19 cellular contexts compared by ENCODE assay signal in the genomic region with DNA sequence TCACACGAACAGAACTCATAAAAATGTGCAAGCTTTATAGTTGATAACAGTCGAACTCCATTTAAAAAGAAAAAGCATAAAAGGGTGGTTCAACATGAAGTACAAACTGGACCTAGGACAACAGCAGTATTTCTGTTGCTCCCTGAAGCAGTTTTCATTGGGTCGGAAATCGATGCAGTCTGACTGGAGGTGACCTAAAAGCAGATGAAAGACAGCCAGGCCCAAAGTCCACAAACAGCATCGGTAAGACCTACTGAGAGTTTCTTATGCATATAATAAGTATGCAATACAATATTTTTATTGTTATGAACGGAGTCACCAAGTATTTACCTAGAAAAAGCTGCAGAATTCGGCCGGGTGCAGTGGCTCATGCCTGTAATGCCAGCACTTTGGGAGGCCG.
"Had no signal": no experiment of that assay in that cellular context is flagged by ENCODE, and none has a peak within 500 bp of the region (broad histone marks: within the 10 kb centered on the region; RNA-seq: fewer than 3 reads in every experiment).

No MANE protein-coding gene starts in this region.

- H3K4me1 ChIP-seq: parathyroid adenoma, psoas muscle, uterus had no signal

- H3K27ac Mint-ChIP-seq: dendritic cell treated with granulocyte-macrophage colony-stimulating factor and Interleukin-4, amounts not matched to agents 40 ng/mL and 50 ng/mL, for 4 days; immature natural killer cell; stimulated activated naive B cell treated with anti-CD40 and anti-IgM and Interleukin-4, amounts not matched to agents 10 μg/mL and 1 μg/mL and 100 μg/mL, for 72 hours; stimulated activated naive CD8-positive, alpha-beta T cell treated with anti-CD3 and anti-CD28 coated beads, Interleukin-15, amount 100 ng/mL, for 72 hours had no signal

- H3K27me3 ChIP-seq: esophagus squamous epithelium, gastroesophageal sphincter, right lobe of liver, upper lobe of left lung, uterus had no signal

- H3K36me3 Mint-ChIP-seq: immature natural killer cell; naive B cell; stimulated activated naive B cell treated with anti-CD40 and anti-IgM and Interleukin-4, amounts not matched to agents 10 μg/mL and 1 μg/mL and 100 μg/mL, for 72 hours had no signal

- H3K9ac ChIP-seq: parathyroid adenoma had no signal

- H3K4me3 ChIP-seq: esophagus squamous epithelium, gastroesophageal sphincter, psoas muscle, right lobe of liver, upper lobe of left lung, uterus had no signal

- DNase-seq: central memory CD4-positive, alpha-beta T cell; esophagus squamous epithelium; immature natural killer cell; left cardiac atrium; naive B cell; occipital lobe; psoas muscle; retina; right lobe of liver; stimulated activated CD4-positive, alpha-beta T cell treated with anti-CD3 and anti-CD28 coated beads, Interleukin-2, amount 100 ng/mL, for 24 hours; stimulated activated CD4-positive, alpha-beta T cell treated with anti-CD3 and anti-CD28 coated beads, Interleukin-4, amount 100 ng/mL, for 4 hours; stimulated activated naive B cell treated with anti-CD40 and anti-IgM and Interleukin-4, amounts not matched to agents 10 μg/mL and 1 μg/mL and 100 μg/mL, for 72 hours; stimulated activated naive CD8-positive, alpha-beta T cell treated with anti-CD3 and anti-CD28 coated beads, Interleukin-15, amount 100 ng/mL, for 72 hours; upper lobe of left lung; uterus had no signal

- H3K9me3 Mint-ChIP-seq: dendritic cell treated with granulocyte-macrophage colony-stimulating factor and Interleukin-4, amounts not matched to agents 40 ng/mL and 50 ng/mL, for 4 days; immature natural killer cell; naive B cell; nephron; stimulated activated naive B cell treated with anti-CD40 and anti-IgM and Interleukin-4, amounts not matched to agents 10 μg/mL and 1 μg/mL and 100 μg/mL, for 72 hours; stimulated activated naive CD8-positive, alpha-beta T cell treated with anti-CD3 and anti-CD28 coated beads, Interleukin-15, amount 100 ng/mL, for 72 hours had no signal

- ATAC-seq: gastroesophageal sphincter; psoas muscle; stimulated activated naive B cell treated with anti-CD40 and anti-IgM and Interleukin-4, amounts not matched to agents 10 μg/mL and 1 μg/mL and 100 μg/mL, for 72 hours; stimulated activated naive CD8-positive, alpha-beta T cell treated with anti-CD3 and anti-CD28 coated beads, Interleukin-15, amount 100 ng/mL, for 72 hours had no signal

- H3K36me3 ChIP-seq: esophagus squamous epithelium, gastroesophageal sphincter, right lobe of liver, upper lobe of left lung, uterus had no signal

- H3K27ac ChIP-seq: esophagus squamous epithelium, parathyroid adenoma, psoas muscle, right lobe of liver, upper lobe of left lung, uterus had no signal

- H3K9me3 ChIP-seq: esophagus squamous epithelium, gastroesophageal sphincter, psoas muscle, right lobe of liver, upper lobe of left lung, uterus had no signal

- H3K4me3 Mint-ChIP-seq: dendritic cell treated with granulocyte-macrophage colony-stimulating factor and Interleukin-4, amounts not matched to agents 40 ng/mL and 50 ng/mL, for 4 days; immature natural killer cell; naive B cell; nephron; stimulated activated naive B cell treated with anti-CD40 and anti-IgM and Interleukin-4, amounts not matched to agents 10 μg/mL and 1 μg/mL and 100 μg/mL, for 72 hours; stimulated activated naive CD8-positive, alpha-beta T cell treated with anti-CD3 and anti-CD28 coated beads, Interleukin-15, amount 100 ng/mL, for 72 hours had no signal

- H3K4me1 Mint-ChIP-seq: immature natural killer cell; naive B cell; stimulated activated naive B cell treated with anti-CD40 and anti-IgM and Interleukin-4, amounts not matched to agents 10 μg/mL and 1 μg/mL and 100 μg/mL, for 72 hours; stimulated activated naive CD8-positive, alpha-beta T cell treated with anti-CD3 and anti-CD28 coated beads, Interleukin-15, amount 100 ng/mL, for 72 hours had no signal
